ENCODE assay signal across 8 cellular contexts in the genomic region with DNA sequence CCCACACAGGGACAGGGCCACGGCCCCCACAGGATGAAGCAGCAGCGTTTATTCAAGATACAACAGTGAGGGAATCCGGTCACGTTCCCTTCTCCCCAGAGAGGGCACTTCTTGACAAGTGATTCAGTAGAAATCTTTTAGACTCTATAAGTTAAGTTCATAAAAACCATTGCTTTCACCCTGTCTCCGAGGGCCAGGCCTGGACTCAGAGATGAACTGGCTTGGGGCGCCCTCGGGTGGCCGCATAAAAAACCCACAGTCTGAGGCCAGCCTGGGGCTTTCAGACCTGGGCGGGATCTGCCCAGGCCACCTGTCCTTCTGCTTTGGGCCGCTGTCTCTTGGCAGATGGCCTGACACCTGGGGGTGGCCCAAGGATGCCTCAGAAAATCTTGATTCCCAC. TPM values are rescaled to one million over a fixed set of nuclear protein-coding genes. Genes with fewer than 3 reads are reported as not detected.
DNase-seq lines count a peak whose midpoint lies in the region; TF ChIP-seq lines count a peak whose summit lies in the region.
"Not testable (repeated sequence)": the region's sequence is repeated elsewhere in the genome, so short reads cannot be mapped to it uniquely, and the experiment has no call there.

No MANE protein-coding gene starts in this region.

- TF ChIP-seq CTCF in NB4 (IDR thresholded peaks at IDR 0.05; ENCODE audit: low read depth, low read length) (peak; percentile 24), retinal pigment epithelial cell (conservative IDR thresholded peaks at IDR 0.05; ENCODE audit: low read depth, low read length) (peak; percentile 47), testis (IDR thresholded peaks at IDR 0.05) (peak; percentile 31 to 66 (median 46))

- TF ChIP-seq POLR2A in NB4 (IDR thresholded peaks at IDR 0.05; ENCODE audit: extremely low read depth, insufficient read length); testis (IDR thresholded peaks at IDR 0.05): not testable (repeated sequence)

- H3K27me3 ChIP-seq in testis = not testable (repeated sequence)

- intact Hi-C loops in testis (cut with DNase I; ENCODE audit: low total_unique reads) = not testable (repeated sequence)

- H3K36me3 Mint-ChIP-seq in immature natural killer cell = not testable (repeated sequence)

- not testable (repeated sequence) for H3K4me3 ChIP-seq in NB4 (ENCODE audit: low read depth, low read length); retinal pigment epithelial cell (ENCODE audit: low read length); testis

- H3K9me3 ChIP-seq in testis = not testable (repeated sequence)

- H3K4me3 Mint-ChIP-seq in immature natural killer cell = not testable (repeated sequence)

- WGBS in testis, 2 donors = 23% methylated on average over 10 of the region's 10 CpGs; no CpG with 5 or more reads in 1 of the 2 donors

- not testable (repeated sequence) for H3K27me3 Mint-ChIP-seq in immature natural killer cell (ENCODE audit: low read depth in 3 of 3)

- H3K4me1 Mint-ChIP-seq in immature natural killer cell = not testable (repeated sequence)

- not testable (repeated sequence) for H3K36me3 ChIP-seq in testis (ENCODE audit: low read depth, missing control alignments)

- H3K27ac Mint-ChIP-seq in immature natural killer cell = not testable (repeated sequence)

- DNase-seq in GF-D8 (lab: John Stamatoyannopoulos, UW) (peak; percentile 25), NB4 (ENCODE audit: low read depth) (peak; percentile 83), RPMI8226 (peak; percentile 71), immature natural killer cell (peak; percentile 56 to 64 (median 60)), testis (peak; percentile 87)
- peak; percentile 14 to 56 for DNase-seq in activated CD8-positive, alpha-beta memory T cell treated with anti-CD3 and anti-CD28 coated beads for 1 hour (ENCODE audit: extremely low read depth in 1 of 2, low read depth in 1 of 2)
- DNase-seq in central memory CD4-positive, alpha-beta T cell = peak; percentile 69
- DNase-seq in retinal pigment epithelial cell (ENCODE audit: low read depth) = not testable (repeated sequence)

- H3K27ac ChIP-seq in testis = not testable (repeated sequence)

- H3K9me3 Mint-ChIP-seq in immature natural killer cell = not testable (repeated sequence)

- not testable (repeated sequence) for H3K4me1 ChIP-seq in testis

RNA-seq across cellular contexts. Expression of gene SPECC1L, which starts 11.2 kb away (rescaled TPM):
- polyA plus RNA-seq in immature natural killer cell = 10 to 100 TPM in 1 of 3 donors, 1 to 10 TPM in 2; 3.0 to 17.6 (median 5.3) TPM
- 10 to 100 TPM; 82.3 to 83.6 TPM for total RNA-seq in testis
- polyA plus RNA-seq in testis (ENCODE audit: insufficient read depth, low read depth, low replicate concordance) = 70.0 TPM

RNA-seq across cellular contexts. Expression of gene GGT5, which starts 14.6 kb away (rescaled TPM):
- not detected for polyA plus RNA-seq in immature natural killer cell
- total RNA-seq in testis = 10 to 100 TPM; 15.0 to 22.9 TPM
- polyA plus RNA-seq in testis (ENCODE audit: insufficient read depth, low read depth, low replicate concordance) = 27.1 TPM

Comparison
In these comparisons a context has a peak if more than half of its experiments do, and no peak if none do; other contexts are left out.
1. RNA of gene GGT5, which starts 14.6 kb away (polyA plus RNA-seq): 27.1 TPM in testis (single experiment); not detected in immature natural killer cell; every median in the first group is over 10 times any median in the second.
2. Peak in every context shown above with its lines, with median percentiles within 50 percentile points of each other: CTCF ChIP-seq.